In genomic region chr4:15003441-15003890, GRCh38 we compare ENCODE assay signal across 7 cellular contexts. TPM values are rescaled to one million over a fixed set of nuclear protein-coding genes. Genes with fewer than 3 reads are reported as not detected.
A peak's percentile ranks its signal among the peaks of the same experiment; 100 is the strongest.
DNase-seq lines count a peak whose midpoint lies in the region; ATAC-seq and TF ChIP-seq lines count a peak whose summit lies in the region.

No MANE protein-coding gene starts in this region.

- intact Hi-C loops in ascending aorta (cut with DNase I), result loop anchor here (2.0 to 10.0 kb wide), 8 partner anchors 31 to 1349 kb away; partner anchors contain the start of gene C1QTNF7

- no peaks in the 10 kb centered on the region for H3K27me3 ChIP-seq in RWPE2 (ENCODE audit: insufficient read depth, poor library complexity, severe bottlenecking)
- H3K27me3 ChIP-seq in ascending aorta, result no peaks in the 10 kb centered on the region
- peaks cover 38% of the 10 kb centered on the region for H3K27me3 ChIP-seq in iPS-18a (ENCODE audit: control insufficient read depth, insufficient read depth, low read length)

- ATAC-seq in GM18517 (IDR thresholded peaks at IDR 0.05; ENCODE audit: unreplicated experiment) (peak; percentile 12), HG02798 (IDR thresholded peaks at IDR 0.05; ENCODE audit: poor library complexity, unreplicated experiment) (peak; percentile 12), RWPE2 (ENCODE audit: low read depth) (no peak)

- peak; percentile 63 for DNase-seq in RWPE2 (ENCODE audit: low spot score)
- DNase-seq in ascending aorta (ENCODE audit: low spot score in 2 of 2), result peak in 1 of 2 donors; percentile 72
- DNase-seq in stimulated activated CD4-positive, alpha-beta T cell treated with anti-CD3 and anti-CD28 coated beads, Interleukin-12 subunit alpha, Interleukin-12 subunit beta, amount 100 ng/mL, for 24 hours (ENCODE audit: low read depth in 2 of 2), result peak; percentile 27 to 45
- DNase-seq in NCI-H2196 (lab: John Stamatoyannopoulos, UW; ENCODE audit: unreplicated experiment), result no peak

- H3K9me3 ChIP-seq in RWPE2 (ENCODE audit: severe bottlenecking), result no peaks in the 10 kb centered on the region
- no peaks in the 10 kb centered on the region for H3K9me3 ChIP-seq in ascending aorta
- no peaks in the 10 kb centered on the region for H3K9me3 ChIP-seq in iPS-18a (ENCODE audit: control insufficient read depth, low read depth, low read length)

- H3K4me1 ChIP-seq in RWPE2 (ENCODE audit: insufficient read depth, poor library complexity, severe bottlenecking) (peaks cover 15% of the 10 kb centered on the region), ascending aorta (peaks cover 0 to 11% of the 10 kb centered on the region in 2 donors), iPS-18a (ENCODE audit: control insufficient read depth, low read depth, low read length) (peaks cover 15% of the 10 kb centered on the region)

- H3K4me3 ChIP-seq in RWPE2 (ENCODE audit: severe bottlenecking) (peak overlapping the region; percentile 60), ascending aorta (peak overlapping the region; percentile 99), iPS-18a (ENCODE audit: low read length) (peak overlapping the region; percentile 80)

- H3K27ac ChIP-seq in RWPE2 (ENCODE audit: poor library complexity, severe bottlenecking) (peak overlapping the region; percentile 89), ascending aorta (peak overlapping the region; percentile 99 to 100), iPS-18a (ENCODE audit: low read length) (no peak overlapping the region)

- TF ChIP-seq CTCF in RWPE2 (IDR thresholded peaks at IDR 0.05; ENCODE audit: poor library complexity, severe bottlenecking) (no peak), ascending aorta (IDR thresholded peaks at IDR 0.05) (no peak)

- H3K9ac ChIP-seq in iPS-18a (ENCODE audit: low read length), result no peak overlapping the region

- H3K36me3 ChIP-seq in RWPE2 (ENCODE audit: low read depth), result peaks cover 19% of the 10 kb centered on the region
- H3K36me3 ChIP-seq in ascending aorta, result peaks cover 0 to 3% of the 10 kb centered on the region in 2 donors
- no peaks in the 10 kb centered on the region for H3K36me3 ChIP-seq in iPS-18a (ENCODE audit: control insufficient read depth, low read depth, low read length)

RNA-seq across cellular contexts. Expression of gene CPEB2, which starts 1.2 kb away (rescaled TPM):
- total RNA-seq in ascending aorta, result 30.4 TPM
